In the genomic region with DNA sequence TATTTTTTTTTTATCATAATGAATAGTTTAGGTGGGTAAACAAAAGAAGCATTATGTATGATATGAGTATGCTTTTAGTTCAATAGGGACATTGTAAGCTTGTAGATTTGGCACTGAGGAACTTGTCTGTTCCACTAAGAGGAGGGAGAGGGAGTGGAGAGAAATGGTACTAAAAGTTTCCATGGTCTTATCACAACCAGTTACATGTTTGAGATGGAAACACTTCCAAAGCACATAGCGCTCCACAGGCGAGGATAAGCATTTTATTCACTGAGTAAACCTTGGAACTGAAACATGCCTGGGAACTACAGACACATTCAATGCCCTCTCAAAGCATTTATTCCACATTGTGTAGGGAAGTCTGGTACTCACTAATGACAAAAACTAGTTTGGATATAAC, we compare ENCODE assay signal across 22 cellular contexts. TPM values are rescaled to one million over a fixed set of nuclear protein-coding genes. Genes with fewer than 3 reads are reported as not detected.
DNase-seq lines count a peak whose midpoint lies in the region; ATAC-seq, FAIRE-seq and TF ChIP-seq lines count a peak whose summit lies in the region.
"Had no signal": no experiment of that assay in that cellular context is flagged by ENCODE, and none has a peak within 500 bp of the region (broad histone marks: within the 10 kb centered on the region; RNA-seq: fewer than 3 reads in every experiment).

No MANE protein-coding gene starts in this region.

- peak overlapping the region; percentile 9 for H2AFZ ChIP-seq in endothelial cell of umbilical vein (ENCODE audit: low read depth, low read length)

- intact Hi-C loops in endothelial cell of umbilical vein (cut with micrococcal nuclease) (no loop called here), heart left ventricle (cut with DNase I) (loop anchor here in 3 of 10 donors (5.0 to 10.0 kb wide), 3 partner anchors 106 to 134 kb away; no protein-coding TSS in a partner anchor), pancreas (cut with DNase I) (no loop called here), aorta (cut with DNase I) (loop anchor here (5.0 to 10.0 kb wide), 3 partner anchors 61 to 114 kb away; partner anchors contain the start of gene USP53 (in 1 of the 2))

- 39 to 56% (median 44%) methylated on average over 2 of the region's 2 CpGs for WGBS in heart left ventricle, 4 donors
- 26 to 35% methylated on average over 2 of the region's 2 CpGs for WGBS in pancreas, 2 donors
- WGBS in aorta, 2 donors = 0 to 6% methylated on average over 2 of the region's 2 CpGs

- H3K27ac ChIP-seq in endothelial cell of umbilical vein (ENCODE audit: insufficient read depth, low read depth, low read length) (no peak overlapping the region), heart left ventricle (peak overlapping the region; percentile 32 to 88 (median 71)), pancreas (no peak overlapping the region), aorta (ENCODE audit: low read depth in 1 of 2, low read length in 2 of 2) (peak overlapping the region in 1 of 2 donors; percentile 28)
- H3K27ac ChIP-seq: Peyer's patch had no signal

- H3K4me1 ChIP-seq in endothelial cell of umbilical vein (ENCODE audit: control insufficient read depth, extremely low read depth, insufficient read depth, low read length) (peaks cover 4% of the 10 kb centered on the region), heart left ventricle (peaks cover 0 to 69% (median 16%) of the 10 kb centered on the region in 12 donors), pancreas (peaks cover 6 to 7% (median 6%) of the 10 kb centered on the region in 3 donors), aorta (ENCODE audit: control insufficient read depth in 1 of 2, insufficient read depth in 2 of 2, low read length in 2 of 2) (no peaks in the 10 kb centered on the region)
- H3K4me1 ChIP-seq: Peyer's patch had no signal

- no TSS peak for BruUV-seq in endothelial cell of umbilical vein (replicated peaks; lab: Mats Ljungman, UMichigan)

- H3K9ac ChIP-seq in endothelial cell of umbilical vein (replicated peaks; ENCODE audit: extremely low read depth, insufficient read depth, low read length) = no peak overlapping the region

- DNase-seq in endothelial cell of umbilical vein (ENCODE audit: low read depth, low spot score) (no peak), heart left ventricle (peak in 2 of 5 donors; percentile 27 to 34), pancreas (peak in 2 of 6 donors; percentile 17 to 41), aorta (no peak), EL (no peak)
- DNase-seq: ACHN; C1 segment of cervical spinal cord; CD8-positive, alpha-beta memory T cell; DMS79; KBM-7; NCI-H1105 treated with DMSO at 0.1 percent for 48 hours; NCI-H1694; NCI-H510A; NCI-H748 treated with DMSO at 0.1 percent for 48 hours; NK-92 treated with Interleukin-12 subunit alpha and Interleukin-12 subunit beta, amount 100 ng/mL, for 24 hours; Peyer's patch; SHP77 treated with DMSO at 0.1 percent for 48 hours had no signal

- H3K27me3 ChIP-seq in endothelial cell of umbilical vein (ENCODE audit: control insufficient read depth in 2 of 2, insufficient read depth in 2 of 2, low read length in 2 of 2) (no peaks in the 10 kb centered on the region), heart left ventricle (no peaks in the 10 kb centered on the region), pancreas (no peaks in the 10 kb centered on the region), aorta (ENCODE audit: control insufficient read depth in 1 of 2, insufficient read depth in 2 of 2, low read length in 1 of 2) (no peaks in the 10 kb centered on the region)
- H3K27me3 ChIP-seq: Peyer's patch had no signal

- POLR2A ChIA-PET in endothelial cell of umbilical vein (lab: Charles Lee) = no interaction called here

- FAIRE-seq in endothelial cell of umbilical vein (lab: Jason Lieb, UNC) (no peak), pancreas (lab: Jason Lieb, UNC) (no peak)
- FAIRE-seq: D721Med, H54, HepG2 had no signal

- H3K9me1 ChIP-seq in endothelial cell of umbilical vein (replicated peaks; ENCODE audit: control insufficient read depth, extremely low read depth, insufficient read depth, low read length) = no peaks in the 10 kb centered on the region

- H3K4me3 ChIP-seq in endothelial cell of umbilical vein (replicated peaks in 1 of 3; ENCODE audit: insufficient read depth in 1 of 3, low read depth in 1 of 3, low read length in 3 of 3) (no peak overlapping the region), heart left ventricle (no peak overlapping the region), pancreas (no peak overlapping the region), aorta (ENCODE audit: low read length in 2 of 2) (no peak overlapping the region)
- H3K4me3 ChIP-seq: Peyer's patch had no signal

- no peaks in the 10 kb centered on the region for H3K36me3 ChIP-seq in endothelial cell of umbilical vein (ENCODE audit: control insufficient read depth in 2 of 2, extremely low read depth in 1 of 2, insufficient read depth in 2 of 2, low read length in 2 of 2)
- H3K36me3 ChIP-seq in heart left ventricle = peaks cover 0 to 54% (median 5%) of the 10 kb centered on the region in 9 donors
- no peaks in the 10 kb centered on the region for H3K36me3 ChIP-seq in pancreas
- H3K36me3 ChIP-seq in aorta (ENCODE audit: control insufficient read depth in 1 of 2, insufficient read depth in 2 of 2, low read length in 1 of 2) = peaks cover 0 to 5% of the 10 kb centered on the region in 2 donors
- H3K36me3 ChIP-seq: Peyer's patch had no signal

- TF ChIP-seq POLR2A in endothelial cell of umbilical vein (IDR thresholded peaks at IDR 0.05; ENCODE audit: low read depth, low read length) = no peak
- TF ChIP-seq POLR2A in heart left ventricle (IDR thresholded peaks at IDR 0.05) = peak in 1 of 2 donors; percentile 20

- peak; percentile 86 to 97 (median 90) for ATAC-seq in heart left ventricle
- ATAC-seq in pancreas = peak; percentile 90 to 97 (median 96)
- peak; percentile 76 for ATAC-seq in aorta (ENCODE audit: low FRiP score)
- ATAC-seq in GM21576 (IDR thresholded peaks at IDR 0.05; ENCODE audit: unreplicated experiment) = no peak
- ATAC-seq in GM18517 (IDR thresholded peaks at IDR 0.05; ENCODE audit: unreplicated experiment) = no peak
- ATAC-seq: HepG2 had no signal

- dilution Hi-C loops in endothelial cell of umbilical vein (cut with MboI; ENCODE audit: extremely low pct_ligation_motif_present, low sequenced_read_pairs) = no loop called here

- CTCF ChIA-PET in endothelial cell of umbilical vein (lab: Charles Lee) = interaction anchor here (0.9 kb wide), 1 partner anchor 15 kb away, joined by 3 read pairs; the partner anchor contains the start of gene MYOZ2

- no peaks in the 10 kb centered on the region for H3K9me3 ChIP-seq in endothelial cell of umbilical vein (replicated peaks; ENCODE audit: control insufficient read depth, insufficient read depth, low read length)
- H3K9me3 ChIP-seq in heart left ventricle = no peaks in the 10 kb centered on the region
- H3K9me3 ChIP-seq in pancreas = no peaks in the 10 kb centered on the region
- no peaks in the 10 kb centered on the region for H3K9me3 ChIP-seq in aorta (ENCODE audit: control insufficient read depth, low read length)
- H3K9me3 ChIP-seq: Peyer's patch had no signal

- TF ChIP-seq CTCF in endothelial cell of umbilical vein (IDR thresholded peaks at IDR 0.05; ENCODE audit: extremely low read depth in 1 of 2, insufficient read depth in 1 of 2, low read depth in 1 of 2, low read length in 2 of 2) (no peak), heart left ventricle (IDR thresholded peaks at IDR 0.05) (peak in 2 of 12 donors; percentile 18 to 25), pancreas (IDR thresholded peaks at IDR 0.05) (no peak)

- H3K4me2 ChIP-seq in endothelial cell of umbilical vein (ENCODE audit: insufficient read depth, low read length) = no peak overlapping the region

- no peaks in the 10 kb centered on the region for H4K20me1 ChIP-seq in endothelial cell of umbilical vein (replicated peaks; ENCODE audit: control insufficient read depth, extremely low read depth, insufficient read depth, low read length)

- no peaks in the 10 kb centered on the region for H3K79me2 ChIP-seq in endothelial cell of umbilical vein (ENCODE audit: control insufficient read depth, insufficient read depth, low read length)

TF ChIP-seq in endothelial cell of umbilical vein, 7 proteins besides CTCF, POLR2A, EP300 and RAD21:
- TF ChIP-seq MAX (IDR thresholded peaks at IDR 0.05; ENCODE audit: insufficient read depth, insufficient read length) = no peak
- no peak for TF ChIP-seq JUN (IDR thresholded peaks at IDR 0.05; ENCODE audit: borderline replicate concordance, insufficient read depth, insufficient read length, low read depth)
- no peak for TF ChIP-seq EZH2 (IDR thresholded peaks at IDR 0.05; ENCODE audit: borderline replicate concordance, low read depth, low read length, severe bottlenecking)
- TF ChIP-seq POLR2AphosphoS5 (IDR thresholded peaks at IDR 0.05; ENCODE audit: insufficient read depth, low read depth, low read length) = no peak
- no peak for TF ChIP-seq MYC (IDR thresholded peaks at IDR 0.05; ENCODE audit: low read depth, low read length)
- no peak for TF ChIP-seq GATA2 (IDR thresholded peaks at IDR 0.05; ENCODE audit: insufficient read depth, insufficient read length, low read depth, low read length)
- TF ChIP-seq FOS (IDR thresholded peaks at IDR 0.05; ENCODE audit: borderline replicate concordance, insufficient read depth, low read length) = no peak

RNA-seq across cellular contexts. Expression of gene MYOZ2, which starts 15.5 kb away (rescaled TPM):
- total RNA-seq in endothelial cell of umbilical vein (0.13 and 0.60 TPM in 2 replicates), heart left ventricle (1,000 to 10,000 TPM in 1 of 9 donors, 100 to 1,000 TPM in 8; 466 to 1,072 (median 885) TPM), pancreas (under 1 TPM in 2 of 6 donors, not detected in 4; 0.06 to 0.43 TPM), aorta (10 to 100 TPM in 1 of 2 donors, 1 to 10 TPM in 1; 9.4 to 12.0 TPM)
- polyA plus RNA-seq in endothelial cell of umbilical vein (0.11 and 0.22 TPM in 2 replicates), heart left ventricle (100 to 1,000 TPM; 592 to 872 TPM), pancreas (under 1 TPM; 0.16 to 0.23 TPM), aorta (10 to 100 TPM in 1 of 2 donors, 1 to 10 TPM in 1; 8.9 to 46.3 TPM)
- 0.16 and 0.21 TPM in 2 replicates for polyA plus RNA-seq in endothelial cell of umbilical vein (2011; cell fraction: cytosol; rRNA removed)
- 0.14 TPM in 1 of 2 replicates, not detected in the other for polyA plus RNA-seq in endothelial cell of umbilical vein (2011; cell fraction: nucleus; rRNA removed)
- 0.29 and 0.52 TPM in 2 replicates for polyA plus RNA-seq in endothelial cell of umbilical vein (2012)
- polyA minus RNA-seq in endothelial cell of umbilical vein = not detected in 2 replicates
- polyA minus RNA-seq in endothelial cell of umbilical vein (2011; cell fraction: cytosol; rRNA and poly(A)+ RNA removed) = not detected
- polyA minus RNA-seq in endothelial cell of umbilical vein (2011; cell fraction: nucleus; rRNA and poly(A)+ RNA removed) = 0.19 TPM in 1 of 2 replicates, not detected in the other
- total RNA-seq: CD8-positive, alpha-beta memory T cell; HepG2; Peyer's patch had no signal
- polyA plus RNA-seq: CD8-positive, alpha-beta memory T cell had no signal

Comparison
In these comparisons a context has a peak if more than half of its experiments do, and no peak if none do; other contexts are left out.
1. H3K27ac ChIP-seq: peak in heart left ventricle (12 of 12); none in endothelial cell of umbilical vein (single experiment) and pancreas (0 of 4).
2. ATAC-seq: peak in heart left ventricle (4 of 4), pancreas (4 of 4) and aorta (single experiment); none in GM21576 (single experiment) and GM18517 (single experiment).
3. RNA of gene MYOZ2, which starts 15.5 kb away (total RNA-seq): 466 to 1,072 TPM in heart left ventricle; 9.4 to 12.0 TPM in aorta, 0.13 to 0.60 TPM in endothelial cell of umbilical vein and 0.06 to 0.43 TPM in pancreas; every median in the first group is over 10 times any median in the second.
4. intact Hi-C loops: an anchor here in aorta (5.0 to 10.0 kb wide); none called in endothelial cell of umbilical vein and pancreas.